21 cellular contexts compared by ENCODE assay signal in genomic region chr7:51645707-51646298, GRCh38.
"Had no signal": no experiment of that assay in that cellular context is flagged by ENCODE, and none has a peak within 500 bp of the region (broad histone marks: within the 10 kb centered on the region; RNA-seq: fewer than 3 reads in every experiment).

No MANE protein-coding gene starts in this region.

- H3K27me3 ChIP-seq: breast epithelium, gastrocnemius medialis, pancreas, thyroid gland, vagina had no signal

- H3K9me3 ChIP-seq: breast epithelium, gastrocnemius medialis, mucosa of descending colon, pancreas, thyroid gland, vagina had no signal

- H3K4me3 ChIP-seq: breast epithelium, gastrocnemius medialis, mucosa of descending colon, pancreas, thyroid gland, vagina had no signal

- H3K27ac ChIP-seq: breast epithelium, gastrocnemius medialis, pancreas, thyroid gland, vagina had no signal

- H3K4me1 ChIP-seq: breast epithelium, gastrocnemius medialis, pancreas had no signal

- FAIRE-seq: pancreas had no signal

- H3K4me1 Mint-ChIP-seq: activated CD4-positive, alpha-beta T cell treated with anti-CD3 and anti-CD28 coated beads, Interleukin-2, amount 10 ng/mL, durations not matched to agents 24 days and 14 days; activated naive CD4-positive, alpha-beta T cell treated with anti-CD3 and anti-CD28 coated beads, Interleukin-2, amount 10 ng/mL, durations not matched to agents 7 days and 5 days; activated naive CD8-positive, alpha-beta T cell treated with anti-CD3 and anti-CD28 coated beads, Interleukin-2, amount 50 U/mL, for 24 hours; naive B cell; T-cell had no signal

- DNase-seq: activated CD4-positive, alpha-beta T cell treated with anti-CD3 and anti-CD28 coated beads, Interleukin-2, amount 10 ng/mL, durations not matched to agents 24 days and 14 days; activated CD4-positive, CD25-positive, alpha-beta regulatory T cell; activated CD8-positive, alpha-beta T cell treated with anti-CD3 and anti-CD28 coated beads, Interleukin-2, amount 10 ng/mL, durations not matched to agents 7 days and 5 days; activated naive CD4-positive, alpha-beta T cell treated with anti-CD3 and anti-CD28 coated beads, Interleukin-2, amount 10 ng/mL, durations not matched to agents 7 days and 5 days; activated naive CD8-positive, alpha-beta T cell treated with anti-CD3 and anti-CD28 coated beads, Interleukin-2, amount 50 U/mL, for 24 hours; activated T-cell treated with anti-CD3 and anti-CD28 coated beads, Interleukin-2, amount 50 U/mL, for 24 hours; aorta; cortex of kidney; gastrocnemius medialis; head of caudate nucleus; kidney glomerular epithelial cell; left ventricle myocardium superior; mucosa of descending colon; naive B cell; pancreas; stimulated activated CD4-positive, alpha-beta T cell treated with anti-CD3 and anti-CD28 coated beads, Interleukin-2, amount 100 ng/mL, for 24 hours; stimulated activated naive CD4-positive, alpha-beta T cell treated with Interleukin-2 at 50 U/mL for 16 hours; T-cell; thyroid gland had no signal

- H3K9me3 Mint-ChIP-seq: activated CD4-positive, alpha-beta T cell treated with anti-CD3 and anti-CD28 coated beads, Interleukin-2, amount 10 ng/mL, durations not matched to agents 24 days and 14 days; activated T-cell treated with anti-CD3 and anti-CD28 coated beads, Interleukin-2, amount 50 U/mL, for 24 hours had no signal

- H3K27me3 Mint-ChIP-seq: activated CD4-positive, alpha-beta T cell treated with anti-CD3 and anti-CD28 coated beads, Interleukin-2, amount 10 ng/mL, durations not matched to agents 24 days and 14 days; activated naive CD4-positive, alpha-beta T cell treated with anti-CD3 and anti-CD28 coated beads, Interleukin-2, amount 10 ng/mL, durations not matched to agents 7 days and 5 days; activated naive CD8-positive, alpha-beta T cell treated with anti-CD3 and anti-CD28 coated beads, Interleukin-2, amount 50 U/mL, for 24 hours; activated T-cell treated with anti-CD3 and anti-CD28 coated beads, Interleukin-2, amount 50 U/mL, for 24 hours; naive B cell; T-cell had no signal

- H3K4me3 Mint-ChIP-seq: activated CD4-positive, alpha-beta T cell treated with anti-CD3 and anti-CD28 coated beads, Interleukin-2, amount 10 ng/mL, durations not matched to agents 24 days and 14 days; activated CD8-positive, alpha-beta T cell treated with anti-CD3 and anti-CD28 coated beads, Interleukin-2, amount 10 ng/mL, durations not matched to agents 7 days and 5 days; activated naive CD4-positive, alpha-beta T cell treated with anti-CD3 and anti-CD28 coated beads, Interleukin-2, amount 10 ng/mL, durations not matched to agents 7 days and 5 days; activated naive CD8-positive, alpha-beta T cell treated with anti-CD3 and anti-CD28 coated beads, Interleukin-2, amount 50 U/mL, for 24 hours; activated T-cell treated with anti-CD3 and anti-CD28 coated beads, Interleukin-2, amount 50 U/mL, for 24 hours; naive B cell; T-cell had no signal

- H3K36me3 ChIP-seq: breast epithelium, gastrocnemius medialis, pancreas, thyroid gland, vagina had no signal

- ATAC-seq: activated CD8-positive, alpha-beta T cell treated with anti-CD3 and anti-CD28 coated beads, Interleukin-2, amount 10 ng/mL, durations not matched to agents 7 days and 5 days; activated naive CD8-positive, alpha-beta T cell treated with anti-CD3 and anti-CD28 coated beads, Interleukin-2, amount 50 U/mL, for 24 hours; gastrocnemius medialis; left ventricle myocardium superior; mucosa of descending colon; pancreas; T-cell had no signal

- H3K36me3 Mint-ChIP-seq: activated naive CD4-positive, alpha-beta T cell treated with anti-CD3 and anti-CD28 coated beads, Interleukin-2, amount 10 ng/mL, durations not matched to agents 7 days and 5 days; naive B cell; T-cell had no signal

- H3K27ac Mint-ChIP-seq: activated CD4-positive, alpha-beta T cell treated with anti-CD3 and anti-CD28 coated beads, Interleukin-2, amount 10 ng/mL, durations not matched to agents 24 days and 14 days; activated CD8-positive, alpha-beta T cell treated with anti-CD3 and anti-CD28 coated beads, Interleukin-2, amount 10 ng/mL, durations not matched to agents 7 days and 5 days; activated naive CD4-positive, alpha-beta T cell treated with anti-CD3 and anti-CD28 coated beads, Interleukin-2, amount 10 ng/mL, durations not matched to agents 7 days and 5 days; activated naive CD8-positive, alpha-beta T cell treated with anti-CD3 and anti-CD28 coated beads, Interleukin-2, amount 50 U/mL, for 24 hours; activated T-cell treated with anti-CD3 and anti-CD28 coated beads, Interleukin-2, amount 50 U/mL, for 24 hours; naive B cell; T-cell had no signal
